ENCODE assay signal across 11 cellular contexts in genomic region chr11:61775606-61776554, GRCh38. TPM values are rescaled to one million over a fixed set of nuclear protein-coding genes. Genes with fewer than 3 reads are reported as not detected.
DNase-seq lines count a peak whose midpoint lies in the region; ATAC-seq and TF ChIP-seq lines count a peak whose summit lies in the region.
"Had no signal": no experiment of that assay in that cellular context is flagged by ENCODE, and none has a peak within 500 bp of the region (broad histone marks: within the 10 kb centered on the region; RNA-seq: fewer than 3 reads in every experiment).

No MANE protein-coding gene starts in this region.

- no peak overlapping the region for H3K23ac ChIP-seq in mesendoderm (ENCODE audit: low read length)

- H3K4me1 ChIP-seq in right atrium auricular region: peaks cover 0 to 10% of the 10 kb centered on the region in 2 donors
- no peaks in the 10 kb centered on the region for H3K4me1 ChIP-seq in mesendoderm (ENCODE audit: control insufficient read depth, low read depth, low read length)
- H3K4me1 ChIP-seq: foreskin keratinocyte had no signal

- no peak overlapping the region for H2AK5ac ChIP-seq in mesendoderm (ENCODE audit: low read length)

- no peak overlapping the region for H4K5ac ChIP-seq in mesendoderm (ENCODE audit: low read length)

- H3K4me1 Mint-ChIP-seq in activated T-helper 17 cell treated with anti-CD3 and anti-CD28 coated beads, Interleukin-2, amount 50 U/mL, for 72 hours: no peaks in the 10 kb centered on the region

- H3K27me3 ChIP-seq in right atrium auricular region (no peaks in the 10 kb centered on the region), mesendoderm (ENCODE audit: insufficient read depth, low read length, poor library complexity) (no peaks in the 10 kb centered on the region)

- H2BK5ac ChIP-seq in mesendoderm (ENCODE audit: low read length): no peak overlapping the region

- H3K79me2 ChIP-seq in mesendoderm (ENCODE audit: control insufficient read depth, insufficient read depth, low read length): no peaks in the 10 kb centered on the region

- ATAC-seq in Right ventricle myocardium inferior: no peak
- no peak for ATAC-seq in activated T-helper 17 cell treated with anti-CD3 and anti-CD28 coated beads, Interleukin-2, amount 50 U/mL, for 72 hours (replicated peaks)

- 100% methylated on average over 1 of the region's 20 CpGs for WGBS in mesendoderm (ENCODE audit: extremely low coverage, insufficient coverage, low lambda C conversion rate)

- peak overlapping the region; percentile 39 for H3K4me3 Mint-ChIP-seq in activated T-helper 17 cell treated with anti-CD3 and anti-CD28 coated beads, Interleukin-2, amount 50 U/mL, for 72 hours
- H3K4me3 Mint-ChIP-seq: activated T-cell treated with anti-CD3 and anti-CD28 coated beads, Interleukin-2, amount 50 U/mL, for 24 hours had no signal

- H3K79me1 ChIP-seq in mesendoderm (ENCODE audit: low read length): no peaks in the 10 kb centered on the region

- H3K27me3 Mint-ChIP-seq in activated T-helper 17 cell treated with anti-CD3 and anti-CD28 coated beads, Interleukin-2, amount 50 U/mL, for 72 hours: no peaks in the 10 kb centered on the region

- H3K4me3 ChIP-seq in right atrium auricular region: no peak overlapping the region
- H3K4me3 ChIP-seq in mesendoderm (ENCODE audit: low read length): no peak overlapping the region

- no peak overlapping the region for H3K18ac ChIP-seq in mesendoderm (ENCODE audit: low read length)

- H2BK120ac ChIP-seq in mesendoderm (ENCODE audit: low read depth, low read length): no peak overlapping the region

- no peak overlapping the region for H3K27ac Mint-ChIP-seq in activated T-helper 17 cell treated with anti-CD3 and anti-CD28 coated beads, Interleukin-2, amount 50 U/mL, for 72 hours
- H3K27ac Mint-ChIP-seq: activated T-cell treated with anti-CD3 and anti-CD28 coated beads, Interleukin-2, amount 50 U/mL, for 24 hours had no signal

- no peak overlapping the region for H3K4ac ChIP-seq in mesendoderm (ENCODE audit: low read depth, low read length)

- H3K56ac ChIP-seq in mesendoderm (ENCODE audit: low read length): peak overlapping the region; percentile 7

- no peaks in the 10 kb centered on the region for H3K9me3 ChIP-seq in right atrium auricular region

- no peak overlapping the region for H2BK15ac ChIP-seq in mesendoderm (replicated peaks; ENCODE audit: low read depth)

- no peak overlapping the region for H4K8ac ChIP-seq in mesendoderm (ENCODE audit: low read depth, low read length)

- H3K27ac ChIP-seq in right atrium auricular region: no peak overlapping the region
- H3K27ac ChIP-seq in mesendoderm (ENCODE audit: low read depth, low read length): no peak overlapping the region
- H3K27ac ChIP-seq in temporal lobe (ENCODE audit: low read depth, low read length): peak overlapping the region; percentile 84
- H3K27ac ChIP-seq: foreskin keratinocyte had no signal

- no peaks in the 10 kb centered on the region for H3K36me3 Mint-ChIP-seq in activated T-helper 17 cell treated with anti-CD3 and anti-CD28 coated beads, Interleukin-2, amount 50 U/mL, for 72 hours (ENCODE audit: low read depth)

- H3K9ac ChIP-seq in mesendoderm (ENCODE audit: low read length): no peak overlapping the region

- no peak overlapping the region for H3K4me2 ChIP-seq in mesendoderm (ENCODE audit: low read length)

- no peaks in the 10 kb centered on the region for H3K9me3 Mint-ChIP-seq in activated T-helper 17 cell treated with anti-CD3 and anti-CD28 coated beads, Interleukin-2, amount 50 U/mL, for 72 hours
- H3K9me3 Mint-ChIP-seq: activated T-cell treated with anti-CD3 and anti-CD28 coated beads, Interleukin-2, amount 50 U/mL, for 24 hours had no signal

- H3K36me3 ChIP-seq in right atrium auricular region (no peaks in the 10 kb centered on the region), mesendoderm (ENCODE audit: control insufficient read depth, insufficient read depth, low read length) (no peaks in the 10 kb centered on the region)

- intact Hi-C loops in Right ventricle myocardium inferior (cut with DNase I): no loop called here

- DNase-seq in Right ventricle myocardium inferior (ENCODE audit: missing footprints) (peak; percentile 16), right atrium auricular region (ENCODE audit: low spot score) (no peak), mesendoderm (no peak), activated gamma-delta T cell treated with Interleukin-2 at 50 U/mL for 16 hours (no peak), SKM-1 treated with dmso at 0.1 percent for 144 hours (lab: John Stamatoyannopoulos, UW; ENCODE audit: unreplicated experiment) (no peak)
- DNase-seq in stimulated activated CD4-positive, alpha-beta T cell treated with anti-CD3 and anti-CD28 coated beads, Interleukin-15, amount 100 ng/mL, for 24 hours: no peak
- DNase-seq: SHP77 treated with DMSO at 0.1 percent for 48 hours had no signal

- TF ChIP-seq CTCF in right atrium auricular region (IDR thresholded peaks at IDR 0.05): no peak

RNA-seq across cellular contexts. Expression of gene TMEM258, which starts 16.5 kb away (rescaled TPM):
- total RNA-seq in Right ventricle myocardium inferior: 130 TPM
- total RNA-seq in right atrium auricular region: 10 to 100 TPM; 43.4 to 54.7 TPM
- total RNA-seq in activated T-helper 17 cell treated with anti-CD3 and anti-CD28 coated beads, Interleukin-2, amount 50 U/mL, for 72 hours: 100 to 1,000 TPM; 135 to 156 TPM
- 285 TPM for polyA plus RNA-seq in mesendoderm (2013, experiment 1 of 2)
- polyA plus RNA-seq in mesendoderm (2013, experiment 2 of 2): 285 TPM
- total RNA-seq in temporal lobe: 17.2 TPM

RNA-seq across cellular contexts. Expression of gene FEN1, which starts 16.8 kb away (rescaled TPM):
- total RNA-seq in Right ventricle myocardium inferior (7.0 TPM), right atrium auricular region (1 to 10 TPM; 3.7 to 4.0 TPM), temporal lobe (10.6 TPM)
- 100 to 1,000 TPM in 1 of 2 donors, 10 to 100 TPM in 1; 72.6 to 133 TPM for total RNA-seq in activated T-helper 17 cell treated with anti-CD3 and anti-CD28 coated beads, Interleukin-2, amount 50 U/mL, for 72 hours
- polyA plus RNA-seq in mesendoderm (2013, experiment 1 of 2): 74.6 TPM
- polyA plus RNA-seq in mesendoderm (2013, experiment 2 of 2): 75.1 TPM

RNA-seq across cellular contexts. Expression of gene MYRF, which starts 23.4 kb away (rescaled TPM):
- total RNA-seq in Right ventricle myocardium inferior (0.30 TPM), right atrium auricular region (10 to 100 TPM in 1 of 2 donors, 1 to 10 TPM in 1; 7.0 to 13.1 TPM), temporal lobe (1.2 TPM)
- total RNA-seq in activated T-helper 17 cell treated with anti-CD3 and anti-CD28 coated beads, Interleukin-2, amount 50 U/mL, for 72 hours: 1 to 10 TPM; 1.2 to 5.9 TPM
- polyA plus RNA-seq in mesendoderm (2013, experiment 1 of 2): 3.0 TPM
- 2.6 TPM for polyA plus RNA-seq in mesendoderm (2013, experiment 2 of 2)

RNA-seq across cellular contexts. Expression of gene FADS1, which starts 40.9 kb away (rescaled TPM):
- 25.7 TPM for total RNA-seq in Right ventricle myocardium inferior
- total RNA-seq in right atrium auricular region: 10 to 100 TPM; 21.8 to 28.4 TPM
- 10 to 100 TPM in 1 of 2 donors, 1 to 10 TPM in 1; 5.6 to 22.9 TPM for total RNA-seq in activated T-helper 17 cell treated with anti-CD3 and anti-CD28 coated beads, Interleukin-2, amount 50 U/mL, for 72 hours
- polyA plus RNA-seq in mesendoderm (2013, experiment 1 of 2): 104 TPM
- polyA plus RNA-seq in mesendoderm (2013, experiment 2 of 2): 102 TPM
- 50.4 TPM for total RNA-seq in temporal lobe

RNA-seq across cellular contexts. Expression of gene FADS2, which starts 52.2 kb away (rescaled TPM):
- total RNA-seq in Right ventricle myocardium inferior: 35.7 TPM
- total RNA-seq in right atrium auricular region: 10 to 100 TPM in 1 of 2 donors, 1 to 10 TPM in 1; 5.1 to 10.2 TPM
- 10 to 100 TPM in 1 of 2 donors, 1 to 10 TPM in 1; 9.4 to 58.3 TPM for total RNA-seq in activated T-helper 17 cell treated with anti-CD3 and anti-CD28 coated beads, Interleukin-2, amount 50 U/mL, for 72 hours
- 493 TPM for polyA plus RNA-seq in mesendoderm (2013, experiment 1 of 2)
- 506 TPM for polyA plus RNA-seq in mesendoderm (2013, experiment 2 of 2)
- total RNA-seq in temporal lobe: 93.2 TPM
